ENCODE assay signal across 21 cellular contexts in genomic region chr18:32582455-32582854, GRCh38.
"Had no signal": no experiment of that assay in that cellular context is flagged by ENCODE, and none has a peak within 500 bp of the region (broad histone marks: within the 10 kb centered on the region; RNA-seq: fewer than 3 reads in every experiment).

No MANE protein-coding gene starts in this region.

- H3K36me3 ChIP-seq: colonic mucosa, gastroesophageal sphincter, heart right ventricle, right atrium auricular region, upper lobe of right lung had no signal

- H3K27ac Mint-ChIP-seq: activated CD4-positive, alpha-beta memory T cell treated with anti-CD3 and anti-CD28 coated beads for 36 hours; activated naive CD8-positive, alpha-beta T cell treated with anti-CD3 and anti-CD28 coated beads for 36 hours; endodermal cell; progenitor cell of endocrine pancreas; stimulated activated naive CD8-positive, alpha-beta T cell treated with anti-CD3 and anti-CD28 coated beads, Interleukin-15, Interleukin-2, amounts not matched to agents 100 ng/mL and 50 ng/mL, for 24 hours; WTC11 had no signal

- H3K9me3 ChIP-seq: colonic mucosa, gastroesophageal sphincter, right atrium auricular region, upper lobe of right lung had no signal

- H3K27ac ChIP-seq: colonic mucosa, gastroesophageal sphincter, heart right ventricle, right atrium auricular region, upper lobe of right lung had no signal

- H3K4me3 Mint-ChIP-seq: activated CD4-positive, alpha-beta memory T cell treated with anti-CD3 and anti-CD28 coated beads for 36 hours; activated naive CD8-positive, alpha-beta T cell treated with anti-CD3 and anti-CD28 coated beads for 36 hours; central memory CD8-positive, alpha-beta T cell; endodermal cell; neural crest cell; stimulated activated naive CD8-positive, alpha-beta T cell treated with anti-CD3 and anti-CD28 coated beads, Interleukin-15, Interleukin-2, amounts not matched to agents 100 ng/mL and 50 ng/mL, for 24 hours; WTC11 had no signal

- H3K9me3 Mint-ChIP-seq: activated naive CD8-positive, alpha-beta T cell treated with anti-CD3 and anti-CD28 coated beads for 36 hours; central memory CD8-positive, alpha-beta T cell; stimulated activated naive CD8-positive, alpha-beta T cell treated with anti-CD3 and anti-CD28 coated beads, Interleukin-15, Interleukin-2, amounts not matched to agents 100 ng/mL and 50 ng/mL, for 24 hours had no signal

- ATAC-seq: gastroesophageal sphincter, heart right ventricle, left lobe of liver, upper lobe of right lung, WTC11 had no signal

- FAIRE-seq: TTC549 had no signal

- H3K4me1 Mint-ChIP-seq: activated naive CD8-positive, alpha-beta T cell treated with anti-CD3 and anti-CD28 coated beads for 36 hours; central memory CD8-positive, alpha-beta T cell had no signal

- DNase-seq: activated CD4-positive, alpha-beta memory T cell treated with anti-CD3 and anti-CD28 coated beads for 36 hours; activated CD4-positive, alpha-beta T cell treated with anti-CD3 and anti-CD28 coated beads for 4 hours; activated naive CD4-positive, alpha-beta T cell; activated naive CD8-positive, alpha-beta T cell treated with anti-CD3 and anti-CD28 coated beads for 36 hours; activated T-cell treated with anti-CD3 and anti-CD28 coated beads for 4 hours; amniotic stem cell; colonic mucosa; endodermal cell; erythroblast; heart right ventricle; midbrain; upper lobe of right lung had no signal

- H3K4me1 ChIP-seq: colonic mucosa, gastroesophageal sphincter, heart right ventricle, right atrium auricular region, upper lobe of right lung had no signal

- H3K27me3 ChIP-seq: colonic mucosa, gastroesophageal sphincter, right atrium auricular region had no signal

- H3K27me3 Mint-ChIP-seq: progenitor cell of endocrine pancreas had no signal

- H3K36me3 Mint-ChIP-seq: activated CD4-positive, alpha-beta memory T cell treated with anti-CD3 and anti-CD28 coated beads for 36 hours; activated naive CD8-positive, alpha-beta T cell treated with anti-CD3 and anti-CD28 coated beads for 36 hours; WTC11 had no signal

- H3K4me3 ChIP-seq: colonic mucosa, gastroesophageal sphincter, heart right ventricle, right atrium auricular region, upper lobe of right lung had no signal
